In genomic region chr4:54228563-54229501, GRCh38 we compare ENCODE assay signal across 1 cellular context.
TF ChIP-seq lines count a peak whose summit lies in the region.

Gene PDGFRA, plus strand, starts transcription at chr4:54229293. Its CDS starts 29,476 bp downstream, at chr4:54258769.

TF ChIP-seq in K562, 482 proteins besides CTCF, POLR2A, EP300 and RAD21 (continued from another document):
- no peak for TF ChIP-seq REST (CRISPR knock-in tag; IDR thresholded peaks at IDR 0.05; ENCODE audit: low read depth)
